24 cellular contexts compared by ENCODE assay signal in genomic region chr1:52080014-52080415, GRCh38.
"Had no signal": no experiment of that assay in that cellular context is flagged by ENCODE, and none has a peak within 500 bp of the region (broad histone marks: within the 10 kb centered on the region; RNA-seq: fewer than 3 reads in every experiment).

No MANE protein-coding gene starts in this region.

- FAIRE-seq: endothelial cell of umbilical vein, pancreas had no signal

- H3K27ac Mint-ChIP-seq: activated B cell treated with CpG ODN at 0.5 μM for 24 hours; activated CD8-positive, alpha-beta T cell treated with anti-CD3 and anti-CD28 coated beads for 36 hours; activated naive CD4-positive, alpha-beta T cell treated with anti-CD3 and anti-CD28 coated beads, Interleukin-2, amount 10 ng/mL, durations not matched to agents 7 days and 5 days; dendritic cell treated with granulocyte-macrophage colony-stimulating factor and Interleukin-4, amounts not matched to agents 40 ng/mL and 50 ng/mL, for 4 days had no signal

- H3K27me3 Mint-ChIP-seq: activated B cell treated with CpG ODN at 0.5 μM for 24 hours; activated CD8-positive, alpha-beta T cell treated with anti-CD3 and anti-CD28 coated beads for 36 hours; activated naive CD4-positive, alpha-beta T cell treated with anti-CD3 and anti-CD28 coated beads, Interleukin-2, amount 10 ng/mL, durations not matched to agents 7 days and 5 days; dendritic cell treated with granulocyte-macrophage colony-stimulating factor and Interleukin-4, amounts not matched to agents 40 ng/mL and 50 ng/mL, for 4 days; naive thymus-derived CD8-positive, alpha-beta T cell; T-cell had no signal

- H3K4me3 ChIP-seq: ascending aorta, breast epithelium, esophagus muscularis mucosa, gastroesophageal sphincter, heart left ventricle, pancreas, sigmoid colon, spleen, thyroid gland had no signal

- H3K27ac ChIP-seq: ascending aorta, breast epithelium, esophagus muscularis mucosa, gastroesophageal sphincter, heart left ventricle, pancreas, sigmoid colon, spleen, thyroid gland had no signal

- ATAC-seq: activated CD8-positive, alpha-beta T cell treated with anti-CD3 and anti-CD28 coated beads for 36 hours; gastroesophageal sphincter; heart left ventricle; left ventricle myocardium superior; naive thymus-derived CD8-positive, alpha-beta T cell; T-cell had no signal

- H3K4me3 Mint-ChIP-seq: activated B cell treated with CpG ODN at 0.5 μM for 24 hours; activated CD8-positive, alpha-beta T cell treated with anti-CD3 and anti-CD28 coated beads for 36 hours; activated naive CD4-positive, alpha-beta T cell treated with anti-CD3 and anti-CD28 coated beads, Interleukin-2, amount 10 ng/mL, durations not matched to agents 7 days and 5 days; dendritic cell treated with granulocyte-macrophage colony-stimulating factor and Interleukin-4, amounts not matched to agents 40 ng/mL and 50 ng/mL, for 4 days; naive thymus-derived CD8-positive, alpha-beta T cell; T-cell had no signal

- H3K9me3 ChIP-seq: ascending aorta, breast epithelium, esophagus muscularis mucosa, gastroesophageal sphincter, heart left ventricle, pancreas, sigmoid colon, spleen, thyroid gland had no signal

- H3K4me1 ChIP-seq: ascending aorta, esophagus muscularis mucosa, gastroesophageal sphincter, heart left ventricle, sigmoid colon, spleen, thyroid gland had no signal

- DNase-seq: activated B cell treated with CpG ODN at 0.5 μM for 24 hours; activated CD4-positive, alpha-beta T cell treated with anti-CD3 and anti-CD28 coated beads for 48 hours; activated CD8-positive, alpha-beta T cell treated with anti-CD3 and anti-CD28 coated beads for 36 hours; activated effector memory CD4-positive, alpha-beta T cell treated with Interleukin-2 at 50 U/mL for 16 hours; activated naive CD4-positive, alpha-beta T cell treated with anti-CD3 and anti-CD28 coated beads, Interleukin-2, amount 10 ng/mL, durations not matched to agents 7 days and 5 days; activated T-cell treated with anti-CD3 and anti-CD28 coated beads, Interleukin-2, amount 50 U/mL, for 48 hours; effector CD8-positive, alpha-beta T cell; heart left ventricle; left ventricle myocardium superior; mesenchymal stem cell; naive thymus-derived CD8-positive, alpha-beta T cell; pancreas; sigmoid colon; spleen; stimulated activated CD8-positive, alpha-beta memory T cell treated with anti-CD3 and anti-CD28 coated beads, Interleukin-4, amount 100 ng/mL, for 48 hours; stimulated activated naive CD4-positive, alpha-beta T cell treated with Interleukin-2 at 50 U/mL for 16 hours; T-cell; thyroid gland had no signal

- H3K9me3 Mint-ChIP-seq: activated B cell treated with CpG ODN at 0.5 μM for 24 hours; activated CD8-positive, alpha-beta T cell treated with anti-CD3 and anti-CD28 coated beads for 36 hours; activated naive CD4-positive, alpha-beta T cell treated with anti-CD3 and anti-CD28 coated beads, Interleukin-2, amount 10 ng/mL, durations not matched to agents 7 days and 5 days; dendritic cell treated with granulocyte-macrophage colony-stimulating factor and Interleukin-4, amounts not matched to agents 40 ng/mL and 50 ng/mL, for 4 days; naive thymus-derived CD8-positive, alpha-beta T cell; T-cell had no signal

- H3K36me3 ChIP-seq: breast epithelium, thyroid gland had no signal

- H3K4me1 Mint-ChIP-seq: activated B cell treated with CpG ODN at 0.5 μM for 24 hours; activated naive CD4-positive, alpha-beta T cell treated with anti-CD3 and anti-CD28 coated beads, Interleukin-2, amount 10 ng/mL, durations not matched to agents 7 days and 5 days had no signal

- H3K27me3 ChIP-seq: ascending aorta, breast epithelium, esophagus muscularis mucosa, gastroesophageal sphincter, heart left ventricle, pancreas, sigmoid colon, spleen, thyroid gland had no signal
